ENCODE assay signal across 1 cellular context in genomic region chr12:74945771-74946198, GRCh38.
TF ChIP-seq lines count a peak whose summit lies in the region.

No MANE protein-coding gene starts in this region.

TF ChIP-seq in GM12878, 131 proteins besides CTCF, POLR2A, EP300 and RAD21 (continued from another document):
- TF ChIP-seq PRDM15 (CRISPR knock-in tag; IDR thresholded peaks at IDR 0.05) (no peak), SMAD5 (IDR thresholded peaks at IDR 0.05; ENCODE audit: low read depth) (no peak), DPF2 (IDR thresholded peaks at IDR 0.05) (0 out of 2 replicates have a peak, but pooled peaks have one; percentile 58), EED (IDR thresholded peaks at IDR 0.05; ENCODE audit: low read depth) (no peak), ZNF384 (IDR thresholded peaks at IDR 0.05; ENCODE audit: borderline replicate concordance, low read depth, low read length) (peak; percentile 71), NBN (IDR thresholded peaks at IDR 0.05) (peak; percentile 61; the same call in 1 of the 2 replicates), IKZF1 (conservative IDR thresholded peaks at IDR 0.05) (peak; percentile 38; the same call in 1 of the 2 replicates), PAX8 (IDR thresholded peaks at IDR 0.05) (no peak), RBBP5 (conservative IDR thresholded peaks at IDR 0.05) (no peak), CREB1 (IDR thresholded peaks at IDR 0.05; ENCODE audit: low read depth) (no peak), TCF7 (IDR thresholded peaks at IDR 0.05; ENCODE audit: borderline replicate concordance) (no peak), PML (IDR thresholded peaks at IDR 0.05; ENCODE audit: low read length) (no peak), SUZ12 (IDR thresholded peaks at IDR 0.05; ENCODE audit: unreplicated experiment) (no peak), CEBPB (IDR thresholded peaks at IDR 0.05; ENCODE audit: borderline replicate concordance in 1 of 2, low read depth in 2 of 2, low read length in 2 of 2) (no peak), IKZF2 (IDR thresholded peaks at IDR 0.05) (peak; percentile 36 to 42; a peak in 2 of 4 replicates), CHD1 (IDR thresholded peaks at IDR 0.05; ENCODE audit: low read depth, low read length) (no peak), MLLT1 (IDR thresholded peaks at IDR 0.05) (peak; percentile 79), E4F1 (IDR thresholded peaks at IDR 0.05; ENCODE audit: borderline replicate concordance, partially characterized antibody) (no peak), POLR2AphosphoS5 (IDR thresholded peaks at IDR 0.05; ENCODE audit: low read length) (no peak), ATF7 (IDR thresholded peaks at IDR 0.05; ENCODE audit: low read depth) (peak; percentile 61)
- TF ChIP-seq, protein P1, sequence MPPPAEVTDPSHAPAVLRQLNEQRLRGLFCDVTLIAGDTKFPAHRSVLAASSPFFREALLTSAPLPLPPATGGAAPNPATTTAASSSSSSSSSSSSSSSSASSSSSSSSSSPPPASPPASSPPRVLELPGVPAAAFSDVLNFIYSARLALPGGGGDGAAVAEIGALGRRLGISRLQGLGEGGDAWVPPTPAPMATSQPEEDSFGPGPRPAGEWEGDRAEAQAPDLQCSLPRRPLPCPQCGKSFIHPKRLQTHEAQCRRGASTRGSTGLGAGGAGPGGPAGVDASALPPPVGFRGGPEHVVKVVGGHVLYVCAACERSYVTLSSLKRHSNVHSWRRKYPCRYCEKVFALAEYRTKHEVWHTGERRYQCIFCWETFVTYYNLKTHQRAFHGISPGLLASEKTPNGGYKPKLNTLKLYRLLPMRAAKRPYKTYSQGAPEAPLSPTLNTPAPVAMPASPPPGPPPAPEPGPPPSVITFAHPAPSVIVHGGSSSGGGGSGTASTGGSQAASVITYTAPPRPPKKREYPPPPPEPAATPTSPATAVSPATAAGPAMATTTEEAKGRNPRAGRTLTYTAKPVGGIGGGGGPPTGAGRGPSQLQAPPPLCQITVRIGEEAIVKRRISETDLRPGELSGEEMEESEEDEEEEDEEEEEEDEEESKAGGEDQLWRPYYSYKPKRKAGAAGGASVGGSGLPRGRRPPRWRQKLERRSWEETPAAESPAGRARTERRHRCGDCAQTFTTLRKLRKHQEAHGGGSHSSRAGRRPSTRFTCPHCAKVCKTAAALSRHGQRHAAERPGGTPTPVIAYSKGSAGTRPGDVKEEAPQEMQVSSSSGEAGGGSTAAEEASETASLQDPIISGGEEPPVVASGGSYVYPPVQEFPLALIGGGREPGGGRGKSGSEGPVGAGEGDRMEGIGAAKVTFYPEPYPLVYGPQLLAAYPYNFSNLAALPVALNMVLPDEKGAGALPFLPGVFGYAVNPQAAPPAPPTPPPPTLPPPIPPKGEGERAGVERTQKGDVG (CRISPR knock-in tag; IDR thresholded peaks at IDR 0.05), result no peak
- TF ChIP-seq, protein P2, sequence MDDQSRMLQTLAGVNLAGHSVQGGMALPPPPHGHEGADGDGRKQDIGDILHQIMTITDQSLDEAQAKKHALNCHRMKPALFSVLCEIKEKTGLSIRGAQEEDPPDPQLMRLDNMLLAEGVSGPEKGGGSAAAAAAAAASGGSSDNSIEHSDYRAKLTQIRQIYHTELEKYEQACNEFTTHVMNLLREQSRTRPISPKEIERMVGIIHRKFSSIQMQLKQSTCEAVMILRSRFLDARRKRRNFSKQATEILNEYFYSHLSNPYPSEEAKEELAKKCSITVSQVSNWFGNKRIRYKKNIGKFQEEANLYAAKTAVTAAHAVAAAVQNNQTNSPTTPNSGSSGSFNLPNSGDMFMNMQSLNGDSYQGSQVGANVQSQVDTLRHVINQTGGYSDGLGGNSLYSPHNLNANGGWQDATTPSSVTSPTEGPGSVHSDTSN (IDR thresholded peaks at IDR 0.05; ENCODE audit: insufficient replicate concordance, low read depth, low read length), result no peak
- TF ChIP-seq, protein P3, sequence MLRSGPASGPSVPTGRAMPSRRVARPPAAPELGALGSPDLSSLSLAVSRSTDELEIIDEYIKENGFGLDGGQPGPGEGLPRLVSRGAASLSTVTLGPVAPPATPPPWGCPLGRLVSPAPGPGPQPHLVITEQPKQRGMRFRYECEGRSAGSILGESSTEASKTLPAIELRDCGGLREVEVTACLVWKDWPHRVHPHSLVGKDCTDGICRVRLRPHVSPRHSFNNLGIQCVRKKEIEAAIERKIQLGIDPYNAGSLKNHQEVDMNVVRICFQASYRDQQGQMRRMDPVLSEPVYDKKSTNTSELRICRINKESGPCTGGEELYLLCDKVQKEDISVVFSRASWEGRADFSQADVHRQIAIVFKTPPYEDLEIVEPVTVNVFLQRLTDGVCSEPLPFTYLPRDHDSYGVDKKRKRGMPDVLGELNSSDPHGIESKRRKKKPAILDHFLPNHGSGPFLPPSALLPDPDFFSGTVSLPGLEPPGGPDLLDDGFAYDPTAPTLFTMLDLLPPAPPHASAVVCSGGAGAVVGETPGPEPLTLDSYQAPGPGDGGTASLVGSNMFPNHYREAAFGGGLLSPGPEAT (IDR thresholded peaks at IDR 0.05; ENCODE audit: low read depth), result peak; percentile 77
